ENCODE assay signal across 9 cellular contexts in genomic region chr2:176096243-176096985, GRCh38. TPM values are rescaled to one million over a fixed set of nuclear protein-coding genes. Genes with fewer than 3 reads are reported as not detected.
A peak's percentile ranks its signal among the peaks of the same experiment; 100 is the strongest.
DNase-seq lines count a peak whose midpoint lies in the region; ATAC-seq, FAIRE-seq and TF ChIP-seq lines count a peak whose summit lies in the region.
"Had no signal": no experiment of that assay in that cellular context is flagged by ENCODE, and none has a peak within 500 bp of the region (broad histone marks: within the 10 kb centered on the region; RNA-seq: fewer than 3 reads in every experiment).

No MANE protein-coding gene starts in this region.

- H3K27me3 ChIP-seq in GM23338 (ENCODE audit: insufficient read depth) (peaks cover 94% of the 10 kb centered on the region), PC-9 (ENCODE audit: insufficient read depth, low read depth) (peaks cover 45% of the 10 kb centered on the region), endothelial cell of umbilical vein (ENCODE audit: control insufficient read depth in 2 of 2, insufficient read depth in 2 of 2, low read length in 2 of 2) (peaks cover 88 to 97% of the 10 kb centered on the region in 2 experiments), skeletal muscle tissue (ENCODE audit: control insufficient read depth in 3 of 3, insufficient read depth in 3 of 3, low read length in 3 of 3) (peaks cover 93 to 98% (median 96%) of the 10 kb centered on the region in 3 donors)

- H3K36me3 ChIP-seq in GM23338 (ENCODE audit: insufficient read depth) (no peaks in the 10 kb centered on the region), PC-9 (ENCODE audit: low read depth) (no peaks in the 10 kb centered on the region), endothelial cell of umbilical vein (ENCODE audit: control insufficient read depth in 2 of 2, extremely low read depth in 1 of 2, insufficient read depth in 2 of 2, low read length in 2 of 2) (no peaks in the 10 kb centered on the region), skeletal muscle tissue (ENCODE audit: control insufficient read depth in 3 of 3, insufficient read depth in 3 of 3, low read length in 3 of 3) (no peaks in the 10 kb centered on the region)
- H3K36me3 ChIP-seq: cardiac muscle cell had no signal

- H3K4me3 ChIP-seq in GM23338 (peak overlapping the region; percentile 46), PC-9 (peak overlapping the region; percentile 65), endothelial cell of umbilical vein (replicated peaks in 1 of 3; ENCODE audit: insufficient read depth in 1 of 3, low read depth in 1 of 3, low read length in 3 of 3) (no peak overlapping the region), skeletal muscle tissue (ENCODE audit: low read length in 3 of 3) (peak overlapping the region; percentile 38 to 62 (median 39))

- H3K9ac ChIP-seq in endothelial cell of umbilical vein (replicated peaks; ENCODE audit: extremely low read depth, insufficient read depth, low read length): no peak overlapping the region
- H3K9ac ChIP-seq in skeletal muscle tissue (ENCODE audit: low read depth in 1 of 3, low read length in 3 of 3): no peak overlapping the region

- H3K36me3 Mint-ChIP-seq in GM23338 (ENCODE audit: low read depth): no peaks in the 10 kb centered on the region; the same call in 2 of the 3 replicates

- H3K4me3 Mint-ChIP-seq in GM23338: peak overlapping the region; percentile 68

- no peak for TF ChIP-seq POLR2A in endothelial cell of umbilical vein (IDR thresholded peaks at IDR 0.05; ENCODE audit: low read depth, low read length)

- DNase-seq in GM23338 (ENCODE audit: low spot score) (no peak), PC-9 (no peak), endothelial cell of umbilical vein (ENCODE audit: low read depth, low spot score) (peak; percentile 46), RCC 7860 (ENCODE audit: low spot score) (no peak), HK-2 (ENCODE audit: unreplicated experiment) (no peak), mesenteric fat pad (ENCODE audit: low spot score) (no peak)
- DNase-seq: stimulated activated CD4-positive, alpha-beta T cell treated with anti-CD3 and anti-CD28 coated beads, Interleukin-4, amount 100 ng/mL, for 4 hours had no signal

- ATAC-seq in GM23338: no peak

- TF ChIP-seq CTCF in GM23338 (conservative IDR thresholded peaks at IDR 0.05; ENCODE audit: low read depth in 2 of 2) (no peak), PC-9 (conservative IDR thresholded peaks at IDR 0.05) (no peak), endothelial cell of umbilical vein (IDR thresholded peaks at IDR 0.05; ENCODE audit: extremely low read depth in 1 of 2, insufficient read depth in 1 of 2, low read depth in 1 of 2, low read length in 2 of 2) (no peak)

- H3F3A ChIP-seq in GM23338 (replicated peaks; ENCODE audit: low read depth) (peaks cover 33% of the 10 kb centered on the region), PC-9 (ENCODE audit: insufficient read depth, low read depth) (no peaks in the 10 kb centered on the region)

- H3K27me3 Mint-ChIP-seq in GM23338 (ENCODE audit: insufficient read depth, low read depth, poor library complexity): peaks cover 94% of the 10 kb centered on the region

- H3K9me3 Mint-ChIP-seq in GM23338: no peaks in the 10 kb centered on the region; the same call in 2 of the 3 replicates

- H3K79me2 ChIP-seq in GM23338 (replicated peaks; ENCODE audit: insufficient read depth): no peaks in the 10 kb centered on the region
- no peaks in the 10 kb centered on the region for H3K79me2 ChIP-seq in PC-9 (ENCODE audit: low read depth)
- H3K79me2 ChIP-seq in endothelial cell of umbilical vein (ENCODE audit: control insufficient read depth, insufficient read depth, low read length): no peaks in the 10 kb centered on the region

- FAIRE-seq in endothelial cell of umbilical vein (lab: Jason Lieb, UNC) (peak; percentile 26), RCC 7860 (lab: Jason Lieb, UNC) (no peak)

- H3K4me2 ChIP-seq in GM23338: peak overlapping the region; percentile 72
- peak overlapping the region; percentile 90 for H3K4me2 ChIP-seq in PC-9
- peak overlapping the region; percentile 34 for H3K4me2 ChIP-seq in endothelial cell of umbilical vein (ENCODE audit: insufficient read depth, low read length)

- dilution Hi-C loops in endothelial cell of umbilical vein (cut with MboI; ENCODE audit: extremely low pct_ligation_motif_present, low sequenced_read_pairs): no loop called here

- H3K9me1 ChIP-seq in endothelial cell of umbilical vein (replicated peaks; ENCODE audit: control insufficient read depth, extremely low read depth, insufficient read depth, low read length): no peaks in the 10 kb centered on the region

- H4K20me1 ChIP-seq in GM23338 (replicated peaks; ENCODE audit: insufficient read depth) (peaks cover 26% of the 10 kb centered on the region), PC-9 (ENCODE audit: insufficient read depth) (no peaks in the 10 kb centered on the region), endothelial cell of umbilical vein (replicated peaks; ENCODE audit: control insufficient read depth, extremely low read depth, insufficient read depth, low read length) (peaks cover 6% of the 10 kb centered on the region)

- intact Hi-C loops in PC-9 (cut with micrococcal nuclease; ENCODE audit: unreplicated experiment) (loop anchor here (2.0 to 10.0 kb wide), 3 partner anchors 844 to 1632 kb away; no protein-coding TSS in a partner anchor), endothelial cell of umbilical vein (cut with micrococcal nuclease) (loop anchor here (2.0 to 5.0 kb wide), 3 partner anchors 16 to 1394 kb away; no protein-coding TSS in a partner anchor)

- CTCF ChIA-PET in PC-9 (lab: Charles Lee): interaction anchor here (0.6 to 2.3 kb wide), 6 partner anchors 14 to 845 kb away, joined by 3 to 22 read pairs (median 3); no protein-coding TSS in a partner anchor
- CTCF ChIA-PET in endothelial cell of umbilical vein (lab: Charles Lee): interaction anchor here (0.8 to 6.0 kb wide), 16 partner anchors 9 to 1634 kb away, joined by 3 to 113 read pairs (median 10); no protein-coding TSS in a partner anchor

- BruUV-seq in PC-9 (replicated peaks; lab: Mats Ljungman, UMichigan) (no TSS peak), endothelial cell of umbilical vein (replicated peaks; lab: Mats Ljungman, UMichigan) (no TSS peak)

- H3K4me1 ChIP-seq in GM23338 (ENCODE audit: insufficient read depth) (peaks cover 54% of the 10 kb centered on the region), PC-9 (replicated peaks; ENCODE audit: insufficient read depth) (peaks cover 13% of the 10 kb centered on the region; the same call in 1 of the 2 replicates), endothelial cell of umbilical vein (ENCODE audit: control insufficient read depth, extremely low read depth, insufficient read depth, low read length) (peaks cover 5% of the 10 kb centered on the region), skeletal muscle tissue (ENCODE audit: control insufficient read depth in 3 of 3, insufficient read depth in 3 of 3, low read length in 3 of 3) (peaks cover 16 to 25% (median 24%) of the 10 kb centered on the region in 3 donors)

- peaks cover 47% of the 10 kb centered on the region for H3K4me1 Mint-ChIP-seq in GM23338

- no peak overlapping the region for H3K27ac Mint-ChIP-seq in GM23338

- POLR2A ChIA-PET in PC-9 (lab: Charles Lee; ENCODE audit: unreplicated experiment) (interaction anchor here (0.6 kb wide), 1 partner anchor 682 kb away, joined by 3 read pairs; no protein-coding TSS in a partner anchor), endothelial cell of umbilical vein (lab: Charles Lee) (no interaction called here)

- H2AFZ ChIP-seq in GM23338 (no peak overlapping the region), PC-9 (peak overlapping the region; percentile 91), endothelial cell of umbilical vein (ENCODE audit: low read depth, low read length) (no peak overlapping the region)

- H3K27ac ChIP-seq in GM23338 (ENCODE audit: low read depth) (no peak overlapping the region), PC-9 (no peak overlapping the region), endothelial cell of umbilical vein (ENCODE audit: insufficient read depth, low read depth, low read length) (no peak overlapping the region), skeletal muscle tissue (ENCODE audit: low read depth, low read length) (no peak overlapping the region)
- H3K27ac ChIP-seq: cardiac muscle cell had no signal

- H3K9me3 ChIP-seq in PC-9 (ENCODE audit: insufficient read depth, low read depth): no peaks in the 10 kb centered on the region
- no peaks in the 10 kb centered on the region for H3K9me3 ChIP-seq in endothelial cell of umbilical vein (replicated peaks; ENCODE audit: control insufficient read depth, insufficient read depth, low read length)
- H3K9me3 ChIP-seq in skeletal muscle tissue (ENCODE audit: control insufficient read depth in 3 of 3, low read length in 3 of 3): no peaks in the 10 kb centered on the region

- H3K9me2 ChIP-seq in GM23338 (ENCODE audit: insufficient read depth): no peaks in the 10 kb centered on the region
- no peaks in the 10 kb centered on the region for H3K9me2 ChIP-seq in PC-9 (ENCODE audit: insufficient read depth)

RNA-seq across cellular contexts. Expression of gene HOXD12, which starts 3.2 kb away (rescaled TPM):
- total RNA-seq in GM23338 (2014; rRNA removed; shearing (Covaris generic)): not detected in 2 replicates
- polyA plus RNA-seq in GM23338 (2016; fragmentation: Nextera tagmentation; extraction: Ambion mirVana) (not detected in 2 replicates), endothelial cell of umbilical vein (not detected in 2 replicates)
- total RNA-seq in PC-9 (2021) (not detected in 2 replicates), endothelial cell of umbilical vein (not detected in 2 replicates), skeletal muscle tissue (not detected), mesenteric fat pad (not detected)
- not detected in 2 replicates for polyA plus RNA-seq in endothelial cell of umbilical vein (2011; cell fraction: cytosol; rRNA removed)
- polyA plus RNA-seq in endothelial cell of umbilical vein (2011; cell fraction: nucleus; rRNA removed): not detected in 2 replicates
- polyA plus RNA-seq in endothelial cell of umbilical vein (2012): not detected in 2 replicates
- not detected in 2 replicates for polyA minus RNA-seq in endothelial cell of umbilical vein
- polyA minus RNA-seq in endothelial cell of umbilical vein (2011; cell fraction: cytosol; rRNA and poly(A)+ RNA removed): not detected
- not detected in 2 replicates for polyA minus RNA-seq in endothelial cell of umbilical vein (2011; cell fraction: nucleus; rRNA and poly(A)+ RNA removed)
- total RNA-seq: cardiac muscle cell had no signal
- polyA plus RNA-seq: cardiac muscle cell had no signal

RNA-seq across cellular contexts. Expression of gene HOXD13, which starts 3.9 kb away (rescaled TPM):
- total RNA-seq in GM23338 (2014; rRNA removed; shearing (Covaris generic)): 0.47 TPM in 1 of 2 replicates, not detected in the other
- polyA plus RNA-seq in GM23338 (2016; fragmentation: Nextera tagmentation; extraction: Ambion mirVana) (not detected in 2 replicates), endothelial cell of umbilical vein (not detected in 2 replicates)
- total RNA-seq in PC-9 (2021) (not detected in 2 replicates), endothelial cell of umbilical vein (not detected in 2 replicates), skeletal muscle tissue (under 0.01 TPM), mesenteric fat pad (1.1 TPM)
- polyA plus RNA-seq in endothelial cell of umbilical vein (2011; cell fraction: cytosol; rRNA removed): not detected in 2 replicates
- not detected in 2 replicates for polyA plus RNA-seq in endothelial cell of umbilical vein (2011; cell fraction: nucleus; rRNA removed)
- polyA plus RNA-seq in endothelial cell of umbilical vein (2012): not detected in 2 replicates
- polyA minus RNA-seq in endothelial cell of umbilical vein: not detected in 2 replicates
- polyA minus RNA-seq in endothelial cell of umbilical vein (2011; cell fraction: cytosol; rRNA and poly(A)+ RNA removed): not detected
- polyA minus RNA-seq in endothelial cell of umbilical vein (2011; cell fraction: nucleus; rRNA and poly(A)+ RNA removed): not detected in 2 replicates
- total RNA-seq: cardiac muscle cell had no signal
- polyA plus RNA-seq: cardiac muscle cell had no signal

RNA-seq across cellular contexts. Expression of gene HOXD11, which starts 10.7 kb away (rescaled TPM):
- not detected in 2 replicates for total RNA-seq in GM23338 (2014; rRNA removed; shearing (Covaris generic))
- not detected in 2 replicates for polyA plus RNA-seq in GM23338 (2016; fragmentation: Nextera tagmentation; extraction: Ambion mirVana)
- total RNA-seq in PC-9 (2021): not detected in 2 replicates
- total RNA-seq in endothelial cell of umbilical vein: not detected in 2 replicates
- polyA plus RNA-seq in endothelial cell of umbilical vein: not detected in 2 replicates
- not detected in 2 replicates for polyA plus RNA-seq in endothelial cell of umbilical vein (2011; cell fraction: cytosol; rRNA removed)
- polyA plus RNA-seq in endothelial cell of umbilical vein (2011; cell fraction: nucleus; rRNA removed): not detected in 2 replicates
- not detected in 2 replicates for polyA plus RNA-seq in endothelial cell of umbilical vein (2012)
- not detected in 2 replicates for polyA minus RNA-seq in endothelial cell of umbilical vein
- 1.0 TPM for polyA minus RNA-seq in endothelial cell of umbilical vein (2011; cell fraction: cytosol; rRNA and poly(A)+ RNA removed)
- polyA minus RNA-seq in endothelial cell of umbilical vein (2011; cell fraction: nucleus; rRNA and poly(A)+ RNA removed): not detected in 2 replicates
- not detected for total RNA-seq in skeletal muscle tissue
- 1.2 TPM for total RNA-seq in mesenteric fat pad
- total RNA-seq: cardiac muscle cell had no signal
- polyA plus RNA-seq: cardiac muscle cell had no signal

RNA-seq across cellular contexts. Expression of gene EVX2, which starts 12.7 kb away (rescaled TPM):
- total RNA-seq in GM23338 (2014; rRNA removed; shearing (Covaris generic)): 0.03 and 0.04 TPM in 2 replicates
- polyA plus RNA-seq in GM23338 (2016; fragmentation: Nextera tagmentation; extraction: Ambion mirVana) (not detected in 2 replicates), endothelial cell of umbilical vein (not detected in 2 replicates)
- total RNA-seq in PC-9 (2021) (not detected in 2 replicates), endothelial cell of umbilical vein (not detected in 2 replicates), skeletal muscle tissue (under 0.01 TPM), mesenteric fat pad (not detected)
- polyA plus RNA-seq in endothelial cell of umbilical vein (2011; cell fraction: cytosol; rRNA removed): not detected in 2 replicates
- not detected in 2 replicates for polyA plus RNA-seq in endothelial cell of umbilical vein (2011; cell fraction: nucleus; rRNA removed)
- not detected in 2 replicates for polyA plus RNA-seq in endothelial cell of umbilical vein (2012)
- polyA minus RNA-seq in endothelial cell of umbilical vein: not detected in 2 replicates
- not detected for polyA minus RNA-seq in endothelial cell of umbilical vein (2011; cell fraction: cytosol; rRNA and poly(A)+ RNA removed)
- polyA minus RNA-seq in endothelial cell of umbilical vein (2011; cell fraction: nucleus; rRNA and poly(A)+ RNA removed): not detected in 2 replicates

RNA-seq across cellular contexts. Expression of gene HOXD10, which starts 20.2 kb away (rescaled TPM):
- not detected in 2 replicates for total RNA-seq in GM23338 (2014; rRNA removed; shearing (Covaris generic))
- polyA plus RNA-seq in GM23338 (2016; fragmentation: Nextera tagmentation; extraction: Ambion mirVana) (not detected in 2 replicates), endothelial cell of umbilical vein (not detected in 2 replicates)
- total RNA-seq in PC-9 (2021) (not detected in 2 replicates), endothelial cell of umbilical vein (not detected in 2 replicates), skeletal muscle tissue (0.52 TPM), mesenteric fat pad (1.7 TPM)
- polyA plus RNA-seq in endothelial cell of umbilical vein (2011; cell fraction: cytosol; rRNA removed): not detected in 2 replicates
- polyA plus RNA-seq in endothelial cell of umbilical vein (2011; cell fraction: nucleus; rRNA removed): not detected in 2 replicates
- not detected in 2 replicates for polyA plus RNA-seq in endothelial cell of umbilical vein (2012)
- not detected in 2 replicates for polyA minus RNA-seq in endothelial cell of umbilical vein
- polyA minus RNA-seq in endothelial cell of umbilical vein (2011; cell fraction: cytosol; rRNA and poly(A)+ RNA removed): not detected
- polyA minus RNA-seq in endothelial cell of umbilical vein (2011; cell fraction: nucleus; rRNA and poly(A)+ RNA removed): not detected in 2 replicates
- total RNA-seq: cardiac muscle cell had no signal
- polyA plus RNA-seq: cardiac muscle cell had no signal

Comparison
In these comparisons a context has a peak if more than half of its experiments do, and no peak if none do; other contexts are left out.
1. H3K4me2 ChIP-seq: peak in every context shown above with its lines; median percentile 90 in PC-9; 72 in GM23338; 34 in endothelial cell of umbilical vein.
2. H3K4me3 ChIP-seq: peak in GM23338 (single experiment), PC-9 (single experiment) and skeletal muscle tissue (3 of 3); none in endothelial cell of umbilical vein (0 of 3).